Comparison of ENCODE assay signal across 14 cellular contexts in the genomic region with DNA sequence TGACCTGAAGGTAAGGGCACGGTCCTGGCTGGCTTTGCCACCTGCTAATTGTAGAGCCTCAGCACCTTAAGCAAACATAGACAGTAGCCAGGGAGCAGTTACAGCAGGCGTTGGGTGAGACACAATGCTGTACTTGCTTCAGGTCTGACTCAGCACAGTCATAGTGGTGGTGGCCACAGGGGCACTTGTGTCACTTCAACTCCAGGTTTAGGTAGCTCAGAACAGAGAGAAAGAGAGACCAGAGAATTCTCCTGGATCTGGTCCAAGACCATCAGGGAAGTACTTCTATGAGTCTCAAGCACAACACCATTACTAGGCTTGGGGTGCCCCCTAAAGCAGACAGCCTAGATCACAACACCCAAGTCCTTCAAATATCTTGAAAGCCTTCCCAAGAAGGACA.
DNase-seq lines count a peak whose midpoint lies in the region; ATAC-seq and TF ChIP-seq lines count a peak whose summit lies in the region.
"Had no signal": no experiment of that assay in that cellular context is flagged by ENCODE, and none has a peak within 500 bp of the region (broad histone marks: within the 10 kb centered on the region; RNA-seq: fewer than 3 reads in every experiment).

No MANE protein-coding gene starts in this region.

- CTCF ChIA-PET in activated CD4-positive, alpha-beta T cell treated with anti-CD3 and anti-CD28 coated beads for 36 hours (lab: Charles Lee) = interaction anchor here (0.7 kb wide), 1 partner anchor 1968 kb away, joined by 3 read pairs; no protein-coding TSS in a partner anchor

- POLR2A ChIA-PET in activated CD4-positive, alpha-beta T cell treated with anti-CD3 and anti-CD28 coated beads for 36 hours (lab: Charles Lee) = no interaction called here

- peak; percentile 64 for DNase-seq in DMS153 (lab: John Stamatoyannopoulos, UW)
- DNase-seq in islet precursor cell = no peak
- no peak for DNase-seq in NCI-H146 treated with DMSO at 0.1 percent for 48 hours (lab: John Stamatoyannopoulos, UW; ENCODE audit: unreplicated experiment)
- DNase-seq in hepatic stellate cell (ENCODE audit: low spot score) = no peak
- no peak for DNase-seq in activated CD4-positive, alpha-beta T cell treated with anti-CD3 and anti-CD28 coated beads for 36 hours
- DNase-seq: activated CD4-positive, alpha-beta T cell treated with anti-CD3 and anti-CD28 coated beads, Interleukin-2, amount 50 U/mL, for 48 hours; MG63; stimulated activated CD4-positive, alpha-beta T cell treated with anti-CD3 and anti-CD28 coated beads, Interleukin-4, amount 100 ng/mL, for 1 hour; substantia nigra had no signal

- no peak overlapping the region for H3K9ac ChIP-seq in OCI-LY3 (ENCODE audit: low read length)

- no peaks in the 10 kb centered on the region for H3K9me3 Mint-ChIP-seq in activated CD4-positive, alpha-beta T cell treated with anti-CD3 and anti-CD28 coated beads for 36 hours (ENCODE audit: low read depth)
- H3K9me3 Mint-ChIP-seq: neural crest cell had no signal

- no peaks in the 10 kb centered on the region for H4K20me1 ChIP-seq in OCI-LY3 (ENCODE audit: insufficient read depth, low read length)

- intact Hi-C loops in activated CD4-positive, alpha-beta T cell treated with anti-CD3 and anti-CD28 coated beads for 36 hours (cut with DNase I, micrococcal nuclease) = no loop called here

- H3K4me2 ChIP-seq in OCI-LY3 (ENCODE audit: low read length) = no peak overlapping the region

- H3K36me3 Mint-ChIP-seq in activated CD4-positive, alpha-beta T cell treated with anti-CD3 and anti-CD28 coated beads for 36 hours (ENCODE audit: low read depth) = no peaks in the 10 kb centered on the region

- no peaks in the 10 kb centered on the region for H3K9me3 ChIP-seq in OCI-LY3 (ENCODE audit: insufficient read depth, low read length)
- H3K9me3 ChIP-seq: MG63 had no signal

- H3K27me3 Mint-ChIP-seq in activated CD4-positive, alpha-beta T cell treated with anti-CD3 and anti-CD28 coated beads for 36 hours = no peaks in the 10 kb centered on the region
- H3K27me3 Mint-ChIP-seq: B cell had no signal

- H3K4me1 ChIP-seq in OCI-LY3 (ENCODE audit: low read length) = no peaks in the 10 kb centered on the region

- H2AFZ ChIP-seq in OCI-LY3 (ENCODE audit: low read depth, low read length) = 0 out of 2 replicates have a peak overlapping the region, but pooled peaks have one; percentile 28

- no peak overlapping the region for H3K4me3 Mint-ChIP-seq in activated CD4-positive, alpha-beta T cell treated with anti-CD3 and anti-CD28 coated beads for 36 hours
- H3K4me3 Mint-ChIP-seq: B cell, neural crest cell had no signal

- ATAC-seq in GM19043 (IDR thresholded peaks at IDR 0.05; ENCODE audit: low read depth, unreplicated experiment) = peak; percentile 81
- ATAC-seq in HG03025 (IDR thresholded peaks at IDR 0.05; ENCODE audit: low FRiP score, unreplicated experiment) = peak; percentile 89
- ATAC-seq in activated CD4-positive, alpha-beta T cell treated with anti-CD3 and anti-CD28 coated beads for 36 hours = no peak

- peak; percentile 47 for TF ChIP-seq CTCF in OCI-LY3 (IDR thresholded peaks at IDR 0.05; ENCODE audit: low read depth, low read length)

- H3K4me1 Mint-ChIP-seq in activated CD4-positive, alpha-beta T cell treated with anti-CD3 and anti-CD28 coated beads for 36 hours = no peaks in the 10 kb centered on the region
- H3K4me1 Mint-ChIP-seq: B cell, neural crest cell had no signal

- no peak overlapping the region for H3K27ac ChIP-seq in OCI-LY3 (ENCODE audit: low read length)

- no peaks in the 10 kb centered on the region for H3K79me2 ChIP-seq in OCI-LY3 (ENCODE audit: low read length)

- H3K27me3 ChIP-seq in OCI-LY3 (ENCODE audit: low read depth, low read length) = no peaks in the 10 kb centered on the region
- H3K27me3 ChIP-seq: MG63 had no signal

- no peak overlapping the region for H3K4me3 ChIP-seq in OCI-LY3 (ENCODE audit: low read length)
- H3K4me3 ChIP-seq: MG63 had no signal

- H3K36me3 ChIP-seq in OCI-LY3 (replicated peaks; ENCODE audit: low read depth, low read length) = no peaks in the 10 kb centered on the region
- H3K36me3 ChIP-seq: MG63 had no signal

- H3K27ac Mint-ChIP-seq in activated CD4-positive, alpha-beta T cell treated with anti-CD3 and anti-CD28 coated beads for 36 hours = no peak overlapping the region
- H3K27ac Mint-ChIP-seq: B cell had no signal
